Comparison of ENCODE assay signal across 8 cellular contexts in genomic region chr3:126083511-126083912, GRCh38. TPM values are rescaled to one million over a fixed set of nuclear protein-coding genes. Genes with fewer than 3 reads are reported as not detected.
A peak's percentile ranks its signal among the peaks of the same experiment; 100 is the strongest.
DNase-seq lines count a peak whose midpoint lies in the region; ATAC-seq and TF ChIP-seq lines count a peak whose summit lies in the region.

No MANE protein-coding gene starts in this region.

- intact Hi-C loops in right lobe of liver (cut with DNase I), result no loop called here

- peak; percentile 35 for ATAC-seq in GM21526 (IDR thresholded peaks at IDR 0.05; ENCODE audit: low FRiP score, unreplicated experiment)
- peak; percentile 64 to 71 (median 69) for ATAC-seq in right lobe of liver

- H3K27me3 Mint-ChIP-seq in chondrocyte (ENCODE audit: low read depth), result no peaks in the 10 kb centered on the region

- peak overlapping the region; percentile 81 for H3K4me3 Mint-ChIP-seq in chondrocyte (ENCODE audit: unreplicated experiment)

- H3K9me3 ChIP-seq in ES-I3 (ENCODE audit: control insufficient read depth, insufficient read depth, low read length), result peaks cover 10% of the 10 kb centered on the region; the same call in 1 of the 2 replicates
- H3K9me3 ChIP-seq in HUES64 (ENCODE audit: insufficient read depth, low read depth, low read length), result peaks cover 26% of the 10 kb centered on the region
- no peaks in the 10 kb centered on the region for H3K9me3 ChIP-seq in right lobe of liver

- 1% methylated on average over 30 of the region's 30 CpGs for WGBS in HUES64
- 0% methylated on average over 1 of the region's 30 CpGs for WGBS in right lobe of liver (ENCODE audit: insufficient coverage, low coverage, low lambda C conversion rate, missing lambda C conversion rate)

- H3K9ac ChIP-seq in ES-I3 (ENCODE audit: low read depth, low read length) (peak overlapping the region; percentile 95), HUES64 (ENCODE audit: low read depth, low read length) (peak overlapping the region; percentile 65)

- TF ChIP-seq POLR2A in right lobe of liver (IDR thresholded peaks at IDR 0.05), result no peak

- peaks cover 5% of the 10 kb centered on the region for H3K9me3 Mint-ChIP-seq in chondrocyte (ENCODE audit: low read depth)

- H3K36me3 ChIP-seq in ES-I3 (ENCODE audit: insufficient read depth, low read length) (no peaks in the 10 kb centered on the region), HUES64 (ENCODE audit: insufficient read depth, low read length) (no peaks in the 10 kb centered on the region; the same call in 1 of the 2 replicates), right lobe of liver (no peaks in the 10 kb centered on the region)

- peak overlapping the region; percentile 83 for H3K4me3 ChIP-seq in HUES64 (ENCODE audit: low read length)
- H3K4me3 ChIP-seq in right lobe of liver, result peak overlapping the region; percentile 67 to 90 (median 78)

- H3K27ac Mint-ChIP-seq in chondrocyte (ENCODE audit: unreplicated experiment), result peak overlapping the region; percentile 54

- no peak for TF ChIP-seq CTCF in chondrocyte (IDR thresholded peaks at IDR 0.05)
- TF ChIP-seq CTCF in right lobe of liver (IDR thresholded peaks at IDR 0.05), result no peak

- H3K4me1 ChIP-seq in ES-I3 (ENCODE audit: insufficient read depth, low read length), result no peaks in the 10 kb centered on the region
- H3K4me1 ChIP-seq in HUES64 (ENCODE audit: insufficient read depth, low read length), result peaks cover 4% of the 10 kb centered on the region
- H3K4me1 ChIP-seq in right lobe of liver, result no peaks in the 10 kb centered on the region

- peak in 3 of 5 donors; percentile 29 to 61 (median 43) for DNase-seq in T-helper 1 cell
- no peak for DNase-seq in chondrocyte (ENCODE audit: low spot score)
- DNase-seq in right lobe of liver, result peak in 2 of 3 donors; percentile 49 to 72
- DNase-seq in stimulated activated CD8-positive, alpha-beta memory T cell treated with anti-CD3 and anti-CD28 coated beads, Interleukin-7, amount 100 ng/mL, for 48 hours (ENCODE audit: extremely low read depth in 1 of 2, low read depth in 1 of 2), result peak; percentile 9 to 24
- DNase-seq in dedifferentiated amniotic fluid mesenchymal stem cell (ENCODE audit: extremely low spot score), result no peak

- H3K27ac ChIP-seq in HUES64 (ENCODE audit: low read depth, low read length) (peak overlapping the region; percentile 33; the same call in 1 of the 2 replicates), right lobe of liver (peak overlapping the region; percentile 67 to 86 (median 81))

- H3K27me3 ChIP-seq in HUES64 (ENCODE audit: insufficient read depth, low read length), result no peaks in the 10 kb centered on the region
- no peaks in the 10 kb centered on the region for H3K27me3 ChIP-seq in right lobe of liver

- H3K4me1 Mint-ChIP-seq in chondrocyte (ENCODE audit: low read depth), result peaks cover 14% of the 10 kb centered on the region

- no peaks in the 10 kb centered on the region for H3K36me3 Mint-ChIP-seq in chondrocyte (ENCODE audit: low read depth)

RNA-seq across cellular contexts. Expression of gene SLC41A3, which starts 0.4 kb away (rescaled TPM):
- 15.7 TPM for polyA plus RNA-seq in HUES64 (2013, experiment 1 of 2)
- 22.8 TPM for polyA plus RNA-seq in HUES64 (2013, experiment 2 of 2)
- total RNA-seq in chondrocyte, result 38.5 to 51.9 TPM (median 43.2 TPM) in 3 replicates
- 10 to 100 TPM; 12.7 to 29.1 (median 15.9) TPM for total RNA-seq in right lobe of liver

Comparison
In these comparisons a context has a peak if more than half of its experiments do, and no peak if none do; other contexts are left out.
1. DNase-seq: peak in T-helper 1 cell (3 of 5), right lobe of liver (2 of 3) and stimulated activated CD8-positive, alpha-beta memory T cell treated with anti-CD3 and anti-CD28 coated beads, Interleukin-7, amount 100 ng/mL, for 48 hours (2 of 2); none in chondrocyte (single experiment) and dedifferentiated amniotic fluid mesenchymal stem cell (single experiment).